In genomic region chr11:9273430-9274336, GRCh38 we compare ENCODE assay signal across 1 cellular context.
TF ChIP-seq lines count a peak whose summit lies in the region.

No MANE protein-coding gene starts in this region.

TF ChIP-seq in WTC11, 78 proteins besides CTCF, POLR2A, EP300 and RAD21:
- TF ChIP-seq, protein P1, sequence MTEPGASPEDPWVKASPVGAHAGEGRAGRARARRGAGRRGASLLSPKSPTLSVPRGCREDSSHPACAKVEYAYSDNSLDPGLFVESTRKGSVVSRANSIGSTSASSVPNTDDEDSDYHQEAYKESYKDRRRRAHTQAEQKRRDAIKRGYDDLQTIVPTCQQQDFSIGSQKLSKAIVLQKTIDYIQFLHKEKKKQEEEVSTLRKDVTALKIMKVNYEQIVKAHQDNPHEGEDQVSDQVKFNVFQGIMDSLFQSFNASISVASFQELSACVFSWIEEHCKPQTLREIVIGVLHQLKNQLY (CRISPR knock-in tag; IDR thresholded peaks at IDR 0.05): no peak
- no peak for TF ChIP-seq ELF4 (CRISPR knock-in tag; IDR thresholded peaks at IDR 0.05; ENCODE audit: low read depth)
- no peak for TF ChIP-seq E2F1 (CRISPR knock-in tag; IDR thresholded peaks at IDR 0.05)
- no peak for TF ChIP-seq FOXJ3 (CRISPR knock-in tag; IDR thresholded peaks at IDR 0.05; ENCODE audit: borderline replicate concordance)
- TF ChIP-seq NR3C1 (CRISPR knock-in tag; conservative IDR thresholded peaks at IDR 0.05; ENCODE audit: low read depth): no peak
- no peak for TF ChIP-seq ZNF416 (CRISPR knock-in tag; IDR thresholded peaks at IDR 0.05)
- no peak for TF ChIP-seq ETV6 (CRISPR knock-in tag; IDR thresholded peaks at IDR 0.05)
- TF ChIP-seq SOX15 (CRISPR knock-in tag; IDR thresholded peaks at IDR 0.05): no peak
- TF ChIP-seq ZBTB43 (CRISPR knock-in tag; IDR thresholded peaks at IDR 0.05): no peak
- TF ChIP-seq ESRRA (CRISPR knock-in tag; IDR thresholded peaks at IDR 0.05; ENCODE audit: borderline replicate concordance): no peak
- TF ChIP-seq HMGA2 (CRISPR knock-in tag; IDR thresholded peaks at IDR 0.05): no peak
